In genomic region chr5:150255659-150256415, GRCh38 we compare ENCODE assay signal across 22 cellular contexts. TPM values are rescaled to one million over a fixed set of nuclear protein-coding genes. Genes with fewer than 3 reads are reported as not detected.
DNase-seq lines count a peak whose midpoint lies in the region; ATAC-seq, FAIRE-seq and TF ChIP-seq lines count a peak whose summit lies in the region.
"Had no signal": no experiment of that assay in that cellular context is flagged by ENCODE, and none has a peak within 500 bp of the region (broad histone marks: within the 10 kb centered on the region; RNA-seq: fewer than 3 reads in every experiment).

No MANE protein-coding gene starts in this region.

- DNase-seq in NCI-H1417 (lab: John Stamatoyannopoulos, UW): peak in 2 of 3 experiments; percentile 3 to 54
- no peak for DNase-seq in NCI-H1417 treated with DMSO at 0.1 percent for 48 hours (lab: John Stamatoyannopoulos, UW)
- DNase-seq in Panc1 (ENCODE audit: low read depth, low spot score): no peak
- peak; percentile 53 for DNase-seq in endothelial cell (ENCODE audit: low spot score)
- DNase-seq in superior temporal gyrus (ENCODE audit: extremely low spot score): no peak
- DNase-seq in kidney: no peak
- no peak for DNase-seq in HTR-8/SVneo (ENCODE audit: insufficient read length, low spot score)
- DNase-seq: activated B cell treated with CpG ODN at 0.5 μM for 24 hours; adrenal gland; CD4-positive, CD25-positive, alpha-beta regulatory T cell; colonic mucosa; heart right ventricle; NCI-H1105; RPMI8226; stimulated activated naive CD8-positive, alpha-beta T cell treated with anti-CD3 and anti-CD28 coated beads, Interleukin-15, Interleukin-2, amounts not matched to agents 100 U/mL and 50 U/mL, for 24 hours had no signal

- no peak overlapping the region for H2AFZ ChIP-seq in neural cell (ENCODE audit: low read depth, low read length)

- no peaks in the 10 kb centered on the region for H4K20me1 ChIP-seq in neural cell (ENCODE audit: insufficient read depth)

- in situ Hi-C loops in Panc1 (cut with HindIII; ENCODE audit: low pct_unique_long_range_greater_than_20kb, low sequenced_read_pairs): no loop called here

- no peaks in the 10 kb centered on the region for H3K9me3 ChIP-seq in Panc1 (ENCODE audit: control insufficient read depth, insufficient read depth, low read depth, low read length)
- no peaks in the 10 kb centered on the region for H3K9me3 ChIP-seq in neural cell (ENCODE audit: low read length)
- no peaks in the 10 kb centered on the region for H3K9me3 ChIP-seq in kidney (ENCODE audit: control insufficient read depth in 1 of 2, low read length in 2 of 2)
- H3K9me3 ChIP-seq: adrenal gland, colonic mucosa, heart right ventricle, prostate gland had no signal

- intact Hi-C loops in Panc1 (cut with micrococcal nuclease; ENCODE audit: unreplicated experiment) (no loop called here), kidney (cut with DNase I) (no loop called here)

- CTCF ChIA-PET in Panc1 (lab: Charles Lee): interaction anchor here (0.5 to 0.6 kb wide), 3 partner anchors 15 to 887 kb away, joined by 3 to 6 read pairs (median 4); no protein-coding TSS in a partner anchor

- H3K4me1 ChIP-seq in Panc1 (ENCODE audit: control insufficient read depth, insufficient read depth, low read length) (peaks cover under 1% of the 10 kb centered on the region; the same call in 1 of the 2 replicates), kidney (ENCODE audit: control insufficient read depth in 1 of 2, insufficient read depth in 1 of 2, low read depth in 1 of 2, low read length in 2 of 2) (no peaks in the 10 kb centered on the region)
- H3K4me1 ChIP-seq: adrenal gland, colonic mucosa, prostate gland had no signal

- peak; percentile 15; the same call in 1 of the 2 replicates for ATAC-seq in Panc1

- no peak overlapping the region for H3K27ac ChIP-seq in Panc1 (ENCODE audit: low read length)
- peak overlapping the region; percentile 34 for H3K27ac ChIP-seq in neural cell (ENCODE audit: low read length)
- H3K27ac ChIP-seq in kidney (ENCODE audit: low read depth in 2 of 2, low read length in 2 of 2): no peak overlapping the region
- H3K27ac ChIP-seq: adrenal gland, colonic mucosa, heart right ventricle, prostate gland had no signal

- no TSS peak for BruUV-seq in Panc1 (replicated peaks; lab: Mats Ljungman, UMichigan)

- no peak for TF ChIP-seq EP300 in neural cell (conservative IDR thresholded peaks at IDR 0.05; ENCODE audit: poor library complexity, severe bottlenecking)

- no peaks in the 10 kb centered on the region for H3F3A ChIP-seq in neural cell (ENCODE audit: insufficient read depth, low read length, poor library complexity, severe bottlenecking)

- no peak overlapping the region for H3K4me3 Mint-ChIP-seq in endothelial cell (ENCODE audit: unreplicated experiment)
- H3K4me3 Mint-ChIP-seq: activated B cell treated with CpG ODN at 0.5 μM for 24 hours; CD4-positive, CD25-positive, alpha-beta regulatory T cell; IgD-negative memory B cell had no signal

- no peaks in the 10 kb centered on the region for H3K27me3 ChIP-seq in Panc1 (ENCODE audit: control insufficient read depth, insufficient read depth, low read length)
- H3K27me3 ChIP-seq in neural cell (ENCODE audit: insufficient read depth, low read depth, low read length): no peaks in the 10 kb centered on the region
- H3K27me3 ChIP-seq: adrenal gland, colonic mucosa, heart right ventricle had no signal

- no peaks in the 10 kb centered on the region for H3K9me2 ChIP-seq in neural cell (ENCODE audit: insufficient read depth, low read length)

- peak overlapping the region; percentile 57 for H3K27ac Mint-ChIP-seq in endothelial cell (ENCODE audit: unreplicated experiment)
- H3K27ac Mint-ChIP-seq: activated B cell treated with CpG ODN at 0.5 μM for 24 hours; activated T-helper 2 cell treated with anti-CD3 and anti-CD28 coated beads, Interferon-gamma antibody, Interleukin-2, Interleukin-4, amounts not matched to agents 10 μg/mL and 5 μg/mL and 100 μg/mL, durations not matched to agents 14 hours and 24 hours and 36 hours; CD4-positive, CD25-positive, alpha-beta regulatory T cell; IgD-negative memory B cell had no signal

- peaks cover 5% of the 10 kb centered on the region for H3K27me3 Mint-ChIP-seq in endothelial cell (ENCODE audit: unreplicated experiment)
- H3K27me3 Mint-ChIP-seq: activated B cell treated with CpG ODN at 0.5 μM for 24 hours; CD4-positive, CD25-positive, alpha-beta regulatory T cell had no signal

- H3K79me2 ChIP-seq in neural cell (replicated peaks; ENCODE audit: insufficient read depth, low read length): no peaks in the 10 kb centered on the region

- no peak for TF ChIP-seq RAD21 in neural cell (conservative IDR thresholded peaks at IDR 0.05)

- H3K36me3 ChIP-seq in Panc1 (ENCODE audit: control insufficient read depth, insufficient read depth, low read length) (no peaks in the 10 kb centered on the region), neural cell (ENCODE audit: insufficient read depth, low read length) (no peaks in the 10 kb centered on the region), kidney (ENCODE audit: control insufficient read depth in 1 of 2, insufficient read depth in 2 of 2, low read length in 2 of 2) (no peaks in the 10 kb centered on the region)
- H3K36me3 ChIP-seq: adrenal gland, colonic mucosa, heart right ventricle, prostate gland had no signal

- FAIRE-seq in kidney (lab: Jason Lieb, UNC) (no peak), HTR-8/SVneo (lab: Jason Lieb, UNC) (no peak)
- FAIRE-seq: A204.1, GM12878 had no signal

- POLR2A ChIA-PET in Panc1 (lab: Charles Lee): interaction anchor here (0.6 kb wide), 1 partner anchor 208 kb away, joined by 5 read pairs; no protein-coding TSS in a partner anchor

- no peak overlapping the region for H3K4me3 ChIP-seq in Panc1 (ENCODE audit: low read depth in 2 of 2, low read length in 2 of 2)
- peak overlapping the region; percentile 11 for H3K4me3 ChIP-seq in neural cell (ENCODE audit: low read length)
- no peak overlapping the region for H3K4me3 ChIP-seq in kidney (ENCODE audit: low read length in 2 of 2)
- H3K4me3 ChIP-seq: adrenal gland, colonic mucosa, GM12878, heart right ventricle, prostate gland had no signal

- TF ChIP-seq CTCF in Panc1 (IDR thresholded peaks at IDR 0.05) (no peak), endothelial cell (IDR thresholded peaks at IDR 0.05; ENCODE audit: unreplicated experiment) (no peak), neural cell (IDR thresholded peaks at IDR 0.05; ENCODE audit: poor library complexity, severe bottlenecking) (no peak), kidney (IDR thresholded peaks at IDR 0.05; ENCODE audit: borderline replicate concordance, extremely low read depth, insufficient read depth) (no peak)

- H3K4me1 Mint-ChIP-seq in endothelial cell (ENCODE audit: unreplicated experiment): peaks cover 11% of the 10 kb centered on the region
- H3K4me1 Mint-ChIP-seq: activated B cell treated with CpG ODN at 0.5 μM for 24 hours; CD4-positive, CD25-positive, alpha-beta regulatory T cell; IgD-negative memory B cell had no signal

- H3K36me3 Mint-ChIP-seq in endothelial cell (ENCODE audit: low read depth, unreplicated experiment): no peaks in the 10 kb centered on the region
- H3K36me3 Mint-ChIP-seq: CD4-positive, CD25-positive, alpha-beta regulatory T cell; IgD-negative memory B cell had no signal

- H3K9ac ChIP-seq in neural cell (ENCODE audit: low read length) (no peak overlapping the region), kidney (ENCODE audit: low read length in 2 of 2) (no peak overlapping the region)

- H3K9me3 Mint-ChIP-seq in endothelial cell (ENCODE audit: unreplicated experiment): no peaks in the 10 kb centered on the region
- H3K9me3 Mint-ChIP-seq: activated B cell treated with CpG ODN at 0.5 μM for 24 hours; activated T-helper 2 cell treated with anti-CD3 and anti-CD28 coated beads, Interferon-gamma antibody, Interleukin-2, Interleukin-4, amounts not matched to agents 10 μg/mL and 5 μg/mL and 100 μg/mL, durations not matched to agents 14 hours and 24 hours and 36 hours; IgD-negative memory B cell had no signal

- H3K4me2 ChIP-seq in neural cell (ENCODE audit: low read length): no peak overlapping the region

TF ChIP-seq in neural cell, 6 proteins besides CTCF, POLR2A, EP300 and RAD21 (continues in another document):
- TF ChIP-seq SMC3 (conservative IDR thresholded peaks at IDR 0.05; ENCODE audit: poor library complexity) (peak; percentile 52), MXI1 (conservative IDR thresholded peaks at IDR 0.05; ENCODE audit: poor library complexity, severe bottlenecking) (peak; percentile 44), REST (IDR thresholded peaks at IDR 0.05; ENCODE audit: borderline replicate concordance) (no peak)

RNA-seq across cellular contexts. Expression of gene CAMK2A, which starts 33.7 kb away (rescaled TPM):
- total RNA-seq in Panc1 (2021; ENCODE audit: unreplicated experiment): 0.51 TPM
- polyA plus RNA-seq in Panc1 (2012; ENCODE audit: insufficient read length): 0.28 TPM
- 1.1 TPM for total RNA-seq in endothelial cell (ENCODE audit: unreplicated experiment)
- polyA plus RNA-seq in neural cell: 61.7 and 73.9 TPM in 2 replicates
- 103 and 134 TPM in 2 replicates for polyA minus RNA-seq in neural cell
- 0.28 TPM for total RNA-seq in kidney
- 0.90 TPM for polyA plus RNA-seq in kidney (ENCODE audit: insufficient read depth, low read depth, low replicate concordance)
- total RNA-seq: activated B cell treated with CpG ODN at 0.5 μM for 24 hours; activated CD8-positive, alpha-beta memory T cell treated with anti-CD3 and anti-CD28 coated beads for 36 hours; activated T-helper 2 cell treated with anti-CD3 and anti-CD28 coated beads, Interferon-gamma antibody, Interleukin-2, Interleukin-4, amounts not matched to agents 10 μg/mL and 5 μg/mL and 100 μg/mL, durations not matched to agents 14 hours and 24 hours and 36 hours; CD4-positive, CD25-positive, alpha-beta regulatory T cell had no signal
- polyA plus RNA-seq: CD4-positive, CD25-positive, alpha-beta regulatory T cell; GM12878; IgD-negative memory B cell had no signal

RNA-seq across cellular contexts. Expression of gene ARSI, which starts 46.9 kb away (rescaled TPM):
- total RNA-seq in Panc1 (2021; ENCODE audit: unreplicated experiment) (18.6 TPM), endothelial cell (ENCODE audit: unreplicated experiment) (3.8 TPM), kidney (0.57 TPM)
- 16.4 TPM for polyA plus RNA-seq in Panc1 (2012; ENCODE audit: insufficient read length)
- polyA plus RNA-seq in neural cell (not detected in 2 replicates), kidney (ENCODE audit: insufficient read depth, low read depth, low replicate concordance) (1.1 TPM)
- not detected in 2 replicates for polyA minus RNA-seq in neural cell
- total RNA-seq: activated B cell treated with CpG ODN at 0.5 μM for 24 hours; activated CD8-positive, alpha-beta memory T cell treated with anti-CD3 and anti-CD28 coated beads for 36 hours; activated T-helper 2 cell treated with anti-CD3 and anti-CD28 coated beads, Interferon-gamma antibody, Interleukin-2, Interleukin-4, amounts not matched to agents 10 μg/mL and 5 μg/mL and 100 μg/mL, durations not matched to agents 14 hours and 24 hours and 36 hours; CD4-positive, CD25-positive, alpha-beta regulatory T cell; GM12878 had no signal
- polyA plus RNA-seq: CD4-positive, CD25-positive, alpha-beta regulatory T cell; GM12878; IgD-negative memory B cell had no signal

Comparison
In these comparisons a context has a peak if more than half of its experiments do, and no peak if none do; other contexts are left out.
1. DNase-seq: peak in NCI-H1417 (2 of 3) and endothelial cell (single experiment); none in NCI-H1417 treated with DMSO at 0.1 percent for 48 hours (single experiment), Panc1 (single experiment), superior temporal gyrus (single experiment), kidney (single experiment) and HTR-8/SVneo (single experiment).